ENCODE assay signal across 15 cellular contexts in genomic region chr7:150620617-150621371, GRCh38. TPM values are rescaled to one million over a fixed set of nuclear protein-coding genes. Genes with fewer than 3 reads are reported as not detected.
DNase-seq lines count a peak whose midpoint lies in the region; ATAC-seq lines count a peak whose summit lies in the region.
"Had no signal": no experiment of that assay in that cellular context is flagged by ENCODE, and none has a peak within 500 bp of the region (broad histone marks: within the 10 kb centered on the region; RNA-seq: fewer than 3 reads in every experiment).

No MANE protein-coding gene starts in this region.

- intact Hi-C loops in activated naive CD4-positive, alpha-beta T cell treated with anti-CD3 and anti-CD28 coated beads for 36 hours (cut with micrococcal nuclease), result loop anchor here (1.0 to 10.0 kb wide), 9 partner anchors 11 to 246 kb away; partner anchors contain the start of gene ZNF775

- DNase-seq in activated naive CD4-positive, alpha-beta T cell treated with anti-CD3 and anti-CD28 coated beads for 36 hours, result peak; percentile 10
- no peak for DNase-seq in activated naive CD4-positive, alpha-beta T cell treated with anti-CD3 and anti-CD28 coated beads, Interleukin-2, amount 50 U/mL, for 16 hours
- DNase-seq in natural killer cell treated with Interleukin-12 subunit alpha and Interleukin-12 subunit beta and Interleukin-15 and Interleukin-18, amount 100 ng/mL, for 72 hours (ENCODE audit: low spot score), result no peak
- DNase-seq in NCI-H1694 treated with DMSO at 0.1 percent for 48 hours (lab: John Stamatoyannopoulos, UW) (no peak), NCI-H2107 (lab: John Stamatoyannopoulos, UW) (no peak), LoVo (ENCODE audit: low spot score) (no peak)
- DNase-seq: islet precursor cell, MV-4-11, NCI-H226, psoas muscle, SW 1271 had no signal

- H3K9me3 Mint-ChIP-seq in activated naive CD4-positive, alpha-beta T cell treated with anti-CD3 and anti-CD28 coated beads for 36 hours, result peaks cover 13% of the 10 kb centered on the region
- no peaks in the 10 kb centered on the region for H3K9me3 Mint-ChIP-seq in natural killer cell treated with Interleukin-12 subunit alpha and Interleukin-12 subunit beta and Interleukin-15 and Interleukin-18, amount 100 ng/mL, for 72 hours
- H3K9me3 Mint-ChIP-seq: stimulated activated memory B cell treated with anti-CD40 and anti-IgM and Interleukin-4, amounts not matched to agents 10 μg/mL and 1 μg/mL and 100 μg/mL, for 72 hours had no signal

- CTCF ChIA-PET in activated naive CD4-positive, alpha-beta T cell treated with anti-CD3 and anti-CD28 coated beads for 36 hours (lab: Charles Lee), result interaction anchor here (0.9 to 2.7 kb wide), 6 partner anchors 11 to 171 kb away, joined by 3 to 9 read pairs (median 4); partner anchors contain the start of genes GIMAP4 and GIMAP6

- H3K4me1 Mint-ChIP-seq in activated naive CD4-positive, alpha-beta T cell treated with anti-CD3 and anti-CD28 coated beads for 36 hours (ENCODE audit: low read depth), result peaks cover 53% of the 10 kb centered on the region
- H3K4me1 Mint-ChIP-seq in natural killer cell treated with Interleukin-12 subunit alpha and Interleukin-12 subunit beta and Interleukin-15 and Interleukin-18, amount 100 ng/mL, for 72 hours (ENCODE audit: low read depth in 2 of 2), result peaks cover 17 to 22% of the 10 kb centered on the region in 2 donors
- H3K4me1 Mint-ChIP-seq: stimulated activated memory B cell treated with anti-CD40 and anti-IgM and Interleukin-4, amounts not matched to agents 10 μg/mL and 1 μg/mL and 100 μg/mL, for 72 hours had no signal

- no peaks in the 10 kb centered on the region for H3K27me3 Mint-ChIP-seq in activated naive CD4-positive, alpha-beta T cell treated with anti-CD3 and anti-CD28 coated beads for 36 hours (ENCODE audit: low read depth)
- no peaks in the 10 kb centered on the region for H3K27me3 Mint-ChIP-seq in natural killer cell treated with Interleukin-12 subunit alpha and Interleukin-12 subunit beta and Interleukin-15 and Interleukin-18, amount 100 ng/mL, for 72 hours
- H3K27me3 Mint-ChIP-seq: stimulated activated memory B cell treated with anti-CD40 and anti-IgM and Interleukin-4, amounts not matched to agents 10 μg/mL and 1 μg/mL and 100 μg/mL, for 72 hours had no signal

- peak overlapping the region; percentile 8 for H3K4me3 Mint-ChIP-seq in activated naive CD4-positive, alpha-beta T cell treated with anti-CD3 and anti-CD28 coated beads for 36 hours
- peak overlapping the region; percentile 20 for H3K4me3 Mint-ChIP-seq in natural killer cell treated with Interleukin-12 subunit alpha and Interleukin-12 subunit beta and Interleukin-15 and Interleukin-18, amount 100 ng/mL, for 72 hours
- H3K4me3 Mint-ChIP-seq: stimulated activated memory B cell treated with anti-CD40 and anti-IgM and Interleukin-4, amounts not matched to agents 10 μg/mL and 1 μg/mL and 100 μg/mL, for 72 hours had no signal

- peak overlapping the region; percentile 82 for H3K27ac Mint-ChIP-seq in activated naive CD4-positive, alpha-beta T cell treated with anti-CD3 and anti-CD28 coated beads for 36 hours
- H3K27ac Mint-ChIP-seq in natural killer cell treated with Interleukin-12 subunit alpha and Interleukin-12 subunit beta and Interleukin-15 and Interleukin-18, amount 100 ng/mL, for 72 hours, result peak overlapping the region; percentile 60 to 64
- H3K27ac Mint-ChIP-seq: stimulated activated memory B cell treated with anti-CD40 and anti-IgM and Interleukin-4, amounts not matched to agents 10 μg/mL and 1 μg/mL and 100 μg/mL, for 72 hours had no signal

- peak; percentile 73 for ATAC-seq in GM21529 (IDR thresholded peaks at IDR 0.05; ENCODE audit: unreplicated experiment)
- peak; percentile 54 for ATAC-seq in HG03565 (IDR thresholded peaks at IDR 0.05; ENCODE audit: unreplicated experiment)
- ATAC-seq in natural killer cell treated with Interleukin-12 subunit alpha and Interleukin-12 subunit beta and Interleukin-15 and Interleukin-18, amount 100 ng/mL, for 72 hours, result no peak
- ATAC-seq: psoas muscle; stimulated activated memory B cell treated with anti-CD40 and anti-IgM and Interleukin-4, amounts not matched to agents 10 μg/mL and 1 μg/mL and 100 μg/mL, for 72 hours had no signal

- peaks cover 24% of the 10 kb centered on the region for H3K36me3 Mint-ChIP-seq in activated naive CD4-positive, alpha-beta T cell treated with anti-CD3 and anti-CD28 coated beads for 36 hours (ENCODE audit: low read depth)
- peaks cover 8% of the 10 kb centered on the region for H3K36me3 Mint-ChIP-seq in natural killer cell treated with Interleukin-12 subunit alpha and Interleukin-12 subunit beta and Interleukin-15 and Interleukin-18, amount 100 ng/mL, for 72 hours
- H3K36me3 Mint-ChIP-seq: stimulated activated memory B cell treated with anti-CD40 and anti-IgM and Interleukin-4, amounts not matched to agents 10 μg/mL and 1 μg/mL and 100 μg/mL, for 72 hours had no signal

RNA-seq across cellular contexts. Expression of gene GIMAP6, which starts 11.4 kb away (rescaled TPM):
- 10 to 100 TPM; 19.2 to 20.7 TPM for total RNA-seq in activated naive CD4-positive, alpha-beta T cell treated with anti-CD3 and anti-CD28 coated beads for 36 hours
- total RNA-seq in natural killer cell treated with Interleukin-12 subunit alpha and Interleukin-12 subunit beta and Interleukin-15 and Interleukin-18, amount 100 ng/mL, for 72 hours, result 10 to 100 TPM; 55.8 to 88.4 TPM
- total RNA-seq: fibroblast of villous mesenchyme had no signal

RNA-seq across cellular contexts. Expression of gene GIMAP4, which starts 53.6 kb away (rescaled TPM):
- total RNA-seq in activated naive CD4-positive, alpha-beta T cell treated with anti-CD3 and anti-CD28 coated beads for 36 hours, result 100 to 1,000 TPM; 180 to 193 TPM
- 100 to 1,000 TPM in 1 of 2 donors, 10 to 100 TPM in 1; 83.6 to 245 TPM for total RNA-seq in natural killer cell treated with Interleukin-12 subunit alpha and Interleukin-12 subunit beta and Interleukin-15 and Interleukin-18, amount 100 ng/mL, for 72 hours
- total RNA-seq: fibroblast of villous mesenchyme had no signal

Comparison
In these comparisons a context has a peak if more than half of its experiments do, and no peak if none do; other contexts are left out.
1. ATAC-seq: peak in GM21529 (single experiment) and HG03565 (single experiment); none in natural killer cell treated with Interleukin-12 subunit alpha and Interleukin-12 subunit beta and Interleukin-15 and Interleukin-18, amount 100 ng/mL, for 72 hours (0 of 2).